In genomic region chr3:124680521-124680920, GRCh38 we compare ENCODE assay signal across 30 cellular contexts.
"Had no signal": no experiment of that assay in that cellular context is flagged by ENCODE, and none has a peak within 500 bp of the region (broad histone marks: within the 10 kb centered on the region; RNA-seq: fewer than 3 reads in every experiment).

No MANE protein-coding gene starts in this region.

- H3K4me1 ChIP-seq: adrenal gland, body of pancreas, esophagus muscularis mucosa, gastroesophageal sphincter had no signal

- H3K9me3 ChIP-seq: adrenal gland, body of pancreas, esophagus muscularis mucosa, gastroesophageal sphincter, heart right ventricle had no signal

- ATAC-seq: activated CD4-positive, CD25-positive, alpha-beta regulatory T cell treated with anti-CD3 and anti-CD28 coated beads, Interleukin-2, amount 50 U/mL, for 24 hours; activated CD8-positive, alpha-beta memory T cell treated with anti-CD3 and anti-CD28 coated beads, Interleukin-2, amount 10 ng/mL, durations not matched to agents 7 days and 5 days; activated CD8-positive, alpha-beta T cell treated with anti-CD3 and anti-CD28 coated beads, Interleukin-2, amount 10 ng/mL, durations not matched to agents 7 days and 5 days; activated naive CD8-positive, alpha-beta T cell treated with anti-CD3 and anti-CD28 coated beads, Interleukin-2, amount 50 U/mL, for 24 hours; body of pancreas; effector memory CD8-positive, alpha-beta T cell; gastroesophageal sphincter; T-helper 17 cell had no signal

- H3K27ac ChIP-seq: adrenal gland, body of pancreas, esophagus muscularis mucosa, gastroesophageal sphincter, heart right ventricle, WERI-Rb-1 had no signal

- H3K27me3 ChIP-seq: adrenal gland, body of pancreas, esophagus muscularis mucosa, gastroesophageal sphincter, heart right ventricle had no signal

- H3K4me3 ChIP-seq: adrenal gland, body of pancreas, esophagus muscularis mucosa, gastroesophageal sphincter, heart right ventricle had no signal

- DNase-seq: activated B cell treated with CpG ODN at 0.5 μM for 24 hours; activated CD4-positive, alpha-beta memory T cell treated with anti-CD3 and anti-CD28 coated beads for 36 hours; activated CD4-positive, alpha-beta T cell treated with anti-CD3 and anti-CD28 coated beads for 48 hours; activated CD8-positive, alpha-beta memory T cell treated with anti-CD3 and anti-CD28 coated beads, Interleukin-2, amount 10 ng/mL, durations not matched to agents 7 days and 5 days; activated CD8-positive, alpha-beta memory T cell treated with anti-CD3 and anti-CD28 coated beads, Interleukin-2, amount 50 U/mL, for 4 hours; activated CD8-positive, alpha-beta T cell treated with anti-CD3 and anti-CD28 coated beads, Interleukin-2, amount 10 ng/mL, durations not matched to agents 7 days and 5 days; activated effector memory CD4-positive, alpha-beta T cell treated with anti-CD3 and anti-CD28 coated beads, Interleukin-2, amount 50 U/mL, for 16 hours; activated naive CD4-positive, alpha-beta T cell treated with anti-CD3 and anti-CD28 coated beads for 36 hours; activated naive CD8-positive, alpha-beta T cell treated with anti-CD3 and anti-CD28 coated beads for 36 hours; activated naive CD8-positive, alpha-beta T cell treated with anti-CD3 and anti-CD28 coated beads, Interleukin-2, amount 50 U/mL, for 24 hours; activated T-cell treated with anti-CD3 and anti-CD28 coated beads, Interleukin-2, amount 50 U/mL, for 1 hour; activated T-cell treated with anti-CD3 and anti-CD28 coated beads, Interleukin-2, amount 50 U/mL, for 48 hours; adrenal gland; amygdala; aorta; body of pancreas; cortex of kidney; dermis blood vessel endothelial cell; effector CD4-positive, alpha-beta T cell; effector memory CD8-positive, alpha-beta T cell; erythroblast; foreskin melanocyte; heart right ventricle; T-helper 1 cell; T-helper 17 cell; T1000; WERI-Rb-1 had no signal
